Comparison of ENCODE assay signal across 8 cellular contexts in genomic region chr16:1971678-1972489, GRCh38. TPM values are rescaled to one million over a fixed set of nuclear protein-coding genes. Genes with fewer than 3 reads are reported as not detected.
DNase-seq lines count a peak whose midpoint lies in the region; ATAC-seq and TF ChIP-seq lines count a peak whose summit lies in the region.

TBL3 (plus strand) TSS chr16:1972053; CDS start chr16:1972165, 112 bp downstream.

- H3K9me2 ChIP-seq in DOHH2 (replicated peaks; ENCODE audit: control insufficient read depth, low read length), result no peaks in the 10 kb centered on the region

- peak within 1 kb of the TSS; percentile 97 for H3K4me2 ChIP-seq in DOHH2 (ENCODE audit: low read length)

- peaks cover 0 to 4% (median 0%) of the 10 kb centered on the region in 5 donors for H3K27me3 Mint-ChIP-seq in naive thymus-derived CD4-positive, alpha-beta T cell
- peaks cover 8% of the 10 kb centered on the region for H3K27me3 Mint-ChIP-seq in stimulated activated memory B cell treated with anti-CD40 and anti-IgM and Interleukin-4, amounts not matched to agents 10 μg/mL and 1 μg/mL and 100 μg/mL, for 72 hours

- peaks cover 0 to 18% (median 7%) of the 10 kb centered on the region in 5 donors for H3K36me3 Mint-ChIP-seq in naive thymus-derived CD4-positive, alpha-beta T cell
- peaks cover 36% of the 10 kb centered on the region for H3K36me3 Mint-ChIP-seq in stimulated activated memory B cell treated with anti-CD40 and anti-IgM and Interleukin-4, amounts not matched to agents 10 μg/mL and 1 μg/mL and 100 μg/mL, for 72 hours

- intact Hi-C loops in naive thymus-derived CD4-positive, alpha-beta T cell (cut with micrococcal nuclease), result loop anchor here (1.0 to 5.0 kb wide), 5 partner anchors 8 to 250 kb away; partner anchors contain the start of genes MSRB1 (in 2 of the 2), RPS2 (in 2 of the 2), E4F1 (in 1 of the 2) and NDUFB10 (in 1 of the 2)

- H3K9me3 ChIP-seq in DOHH2 (ENCODE audit: control insufficient read depth, insufficient read depth, low read length) (no peaks in the 10 kb centered on the region), KOPT-K1 (ENCODE audit: insufficient read depth, low read length, poor library complexity, severe bottlenecking) (no peaks in the 10 kb centered on the region)
- no peaks in the 10 kb centered on the region for H3K9me3 ChIP-seq in naive thymus-derived CD4-positive, alpha-beta T cell (ENCODE audit: control insufficient read depth in 2 of 3, low read length in 3 of 3)

- peaks cover 5% of the 10 kb centered on the region for H3F3A ChIP-seq in DOHH2 (ENCODE audit: control insufficient read depth, insufficient read depth)

- no peaks in the 10 kb centered on the region for H4K20me1 ChIP-seq in DOHH2 (ENCODE audit: control insufficient read depth, insufficient read depth, low read depth, low read length)

- ATAC-seq in GM21786 (IDR thresholded peaks at IDR 0.05; ENCODE audit: unreplicated experiment), result peak; percentile 81
- ATAC-seq in naive thymus-derived CD4-positive, alpha-beta T cell, result peak; percentile 97
- peak; percentile 98 for ATAC-seq in stimulated activated memory B cell treated with anti-CD40 and anti-IgM and Interleukin-4, amounts not matched to agents 10 μg/mL and 1 μg/mL and 100 μg/mL, for 72 hours

- peaks cover 26% of the 10 kb centered on the region for H3K4me1 ChIP-seq in DOHH2 (ENCODE audit: control insufficient read depth, low read length)
- peaks cover 7 to 18% of the 10 kb centered on the region in 2 donors for H3K4me1 ChIP-seq in naive thymus-derived CD4-positive, alpha-beta T cell (ENCODE audit: control insufficient read depth in 2 of 2, insufficient read depth in 2 of 2, low read length in 2 of 2)

- DNase-seq in RKO (ENCODE audit: low spot score) (peak; percentile 94), fibroblast of gingiva (ENCODE audit: low read depth) (peak; percentile 93)
- DNase-seq in activated T-helper 1 cell treated with anti-CD3 and anti-CD28 coated beads, Interleukin-2, amount 50 U/mL, for 16 hours (ENCODE audit: low read depth in 1 of 2, low spot score in 1 of 2), result peak; percentile 94 to 98
- DNase-seq in naive thymus-derived CD4-positive, alpha-beta T cell, result peak; percentile 95 to 99 (median 98)

- H3K4me3 Mint-ChIP-seq in naive thymus-derived CD4-positive, alpha-beta T cell, result peak within 1 kb of the TSS; percentile 87 to 98 (median 95)
- H3K4me3 Mint-ChIP-seq in stimulated activated memory B cell treated with anti-CD40 and anti-IgM and Interleukin-4, amounts not matched to agents 10 μg/mL and 1 μg/mL and 100 μg/mL, for 72 hours, result peak within 1 kb of the TSS; percentile 99

- H3K27ac Mint-ChIP-seq in naive thymus-derived CD4-positive, alpha-beta T cell, result peak within 1 kb of the TSS; percentile 93 to 100 (median 98)
- H3K27ac Mint-ChIP-seq in stimulated activated memory B cell treated with anti-CD40 and anti-IgM and Interleukin-4, amounts not matched to agents 10 μg/mL and 1 μg/mL and 100 μg/mL, for 72 hours, result peak within 1 kb of the TSS; percentile 96

- CTCF ChIA-PET in naive thymus-derived CD4-positive, alpha-beta T cell (lab: Charles Lee), result interaction anchor here (1.3 kb wide), 1 partner anchor 168 kb away, joined by 4 read pairs; no protein-coding TSS in a partner anchor

- peaks cover 16 to 27% (median 20%) of the 10 kb centered on the region in 7 donors for H3K4me1 Mint-ChIP-seq in naive thymus-derived CD4-positive, alpha-beta T cell
- H3K4me1 Mint-ChIP-seq in stimulated activated memory B cell treated with anti-CD40 and anti-IgM and Interleukin-4, amounts not matched to agents 10 μg/mL and 1 μg/mL and 100 μg/mL, for 72 hours, result peaks cover 39% of the 10 kb centered on the region

- POLR2A ChIA-PET in naive thymus-derived CD4-positive, alpha-beta T cell (lab: Charles Lee), result interaction anchor here (0.6 to 3.7 kb wide), 16 partner anchors 9 to 561 kb away, joined by 3 to 38 read pairs (median 6); partner anchors contain the start of genes GFER, MSRB1, NDUFB10 and NOXO1

- peak within 1 kb of the TSS; percentile 98 for H3K4me3 ChIP-seq in DOHH2 (ENCODE audit: low read length)
- peak within 1 kb of the TSS; percentile 81 for H3K4me3 ChIP-seq in naive thymus-derived CD4-positive, alpha-beta T cell (ENCODE audit: low read length)

- H3K79me2 ChIP-seq in DOHH2 (ENCODE audit: control insufficient read depth, low read length), result peaks cover 43% of the 10 kb centered on the region

- H3K27me3 ChIP-seq in DOHH2 (ENCODE audit: control insufficient read depth, low read length), result no peaks in the 10 kb centered on the region
- no peaks in the 10 kb centered on the region for H3K27me3 ChIP-seq in naive thymus-derived CD4-positive, alpha-beta T cell (ENCODE audit: control insufficient read depth in 2 of 2, insufficient read depth in 2 of 2, low read length in 2 of 2)

- H3K27ac ChIP-seq in DOHH2 (ENCODE audit: low read depth, low read length) (peak within 1 kb of the TSS; percentile 78), KOPT-K1 (ENCODE audit: low read depth, low read length, poor library complexity, severe bottlenecking) (peak within 1 kb of the TSS; percentile 77)
- peak within 1 kb of the TSS; percentile 89 for H3K27ac ChIP-seq in naive thymus-derived CD4-positive, alpha-beta T cell (ENCODE audit: low read depth, low read length)

- peaks cover 47% of the 10 kb centered on the region for H3K36me3 ChIP-seq in DOHH2 (ENCODE audit: control insufficient read depth, low read length)
- H3K36me3 ChIP-seq in KOPT-K1 (ENCODE audit: insufficient read depth, low read length), result peaks cover 28% of the 10 kb centered on the region
- H3K36me3 ChIP-seq in naive thymus-derived CD4-positive, alpha-beta T cell (ENCODE audit: control insufficient read depth in 2 of 3, insufficient read depth in 3 of 3, low read length in 3 of 3), result peaks cover 0 to 36% (median 0%) of the 10 kb centered on the region in 3 experiments

- peaks cover 0 to 3% (median 0%) of the 10 kb centered on the region in 11 donors for H3K9me3 Mint-ChIP-seq in naive thymus-derived CD4-positive, alpha-beta T cell
- no peaks in the 10 kb centered on the region for H3K9me3 Mint-ChIP-seq in stimulated activated memory B cell treated with anti-CD40 and anti-IgM and Interleukin-4, amounts not matched to agents 10 μg/mL and 1 μg/mL and 100 μg/mL, for 72 hours

- TF ChIP-seq CTCF in DOHH2 (IDR thresholded peaks at IDR 0.05; ENCODE audit: low read depth, low read length, poor library complexity, severe bottlenecking), result no peak

RNA-seq across cellular contexts. Expression of gene TBL3, which starts in this region (rescaled TPM):
- total RNA-seq in naive thymus-derived CD4-positive, alpha-beta T cell, result 10 to 100 TPM; 17.2 to 45.2 (median 27.6) TPM
- 10 to 100 TPM; 59.4 to 89.8 TPM for polyA plus RNA-seq in naive thymus-derived CD4-positive, alpha-beta T cell

Comparison
In these comparisons a context has a peak if more than half of its experiments do, and no peak if none do; other contexts are left out.
1. Peak in every context shown above with its lines: DNase-seq, ATAC-seq, H3K4me3 ChIP-seq and H3K27ac ChIP-seq.